In genomic region chr7:43572516-43573049, GRCh38 we compare ENCODE assay signal across 7 cellular contexts. TPM values are rescaled to one million over a fixed set of nuclear protein-coding genes. Genes with fewer than 3 reads are reported as not detected.
DNase-seq lines count a peak whose midpoint lies in the region; ATAC-seq and TF ChIP-seq lines count a peak whose summit lies in the region.

No MANE protein-coding gene starts in this region.

- H3K4me1 ChIP-seq in ascending aorta = no peaks in the 10 kb centered on the region

- intact Hi-C loops in ascending aorta (cut with DNase I) = no loop called here
- intact Hi-C loops in left colon (cut with DNase I, micrococcal nuclease) = no loop called here

- ATAC-seq in GM21423 (IDR thresholded peaks at IDR 0.05; ENCODE audit: unreplicated experiment) (peak; percentile 43), left colon (peak; percentile 54)

- DNase-seq in MV-4-11 (lab: John Stamatoyannopoulos, UW) (peak; percentile 100), ascending aorta (ENCODE audit: low spot score in 2 of 2) (peak; percentile 38 to 77), left colon (peak in 1 of 2 donors; percentile 32), D341Med (ENCODE audit: low spot score) (no peak), H7 (no peak), NCI-H1930 (lab: John Stamatoyannopoulos, UW) (no peak)

- H3K9me3 ChIP-seq in ascending aorta = no peaks in the 10 kb centered on the region

- H3K36me3 ChIP-seq in ascending aorta = no peaks in the 10 kb centered on the region
- no peaks in the 10 kb centered on the region for H3K36me3 ChIP-seq in H7 (replicated peaks; ENCODE audit: control insufficient read depth, insufficient read depth, low read length)

- H3K27me3 ChIP-seq in ascending aorta (no peaks in the 10 kb centered on the region), H7 (ENCODE audit: control insufficient read depth, insufficient read depth, low read length) (no peaks in the 10 kb centered on the region)

- TF ChIP-seq CTCF in ascending aorta (IDR thresholded peaks at IDR 0.05) = no peak

- H3K27ac ChIP-seq in ascending aorta = no peak overlapping the region

- H3K4me3 ChIP-seq in ascending aorta (no peak overlapping the region), H7 (ENCODE audit: insufficient read depth, low read depth, low read length) (no peak overlapping the region)

RNA-seq across cellular contexts. Expression of gene STK17A, which starts 10.3 kb away (rescaled TPM):
- total RNA-seq in ascending aorta (9.6 TPM), left colon (10 to 100 TPM; 16.7 to 28.1 TPM)
- total RNA-seq in H7 (2014; rRNA removed; shearing (Covaris generic)) = 12.6 and 15.3 TPM in 2 replicates

Comparison
In these comparisons a context has a peak if more than half of its experiments do, and no peak if none do; other contexts are left out.
1. DNase-seq: peak in MV-4-11 (single experiment) and ascending aorta (2 of 2); none in D341Med (single experiment), H7 (single experiment) and NCI-H1930 (0 of 2).